20 cellular contexts compared by ENCODE assay signal in the genomic region with DNA sequence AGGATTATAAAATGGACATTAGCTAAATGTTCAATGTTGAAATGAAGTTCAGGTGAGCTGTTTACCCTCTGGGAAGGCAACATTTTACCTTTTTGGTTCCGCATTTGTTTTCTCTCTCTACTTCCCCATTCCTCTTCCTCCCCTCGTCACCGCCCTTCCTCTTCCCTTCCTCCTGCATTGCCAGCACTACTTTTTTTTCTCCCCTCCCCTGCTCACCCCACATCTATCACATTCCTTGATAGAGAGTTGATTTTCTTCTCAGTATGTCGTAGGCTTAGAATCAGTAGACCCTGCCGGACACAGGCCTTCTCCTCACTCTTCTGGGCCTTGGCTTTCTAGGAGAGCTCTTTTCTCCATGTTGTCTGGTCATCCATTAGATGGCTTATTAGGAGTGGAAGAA.
A peak's percentile ranks its signal among the peaks of the same experiment; 100 is the strongest.
DNase-seq lines count a peak whose midpoint lies in the region; ATAC-seq and TF ChIP-seq lines count a peak whose summit lies in the region.
"Had no signal": no experiment of that assay in that cellular context is flagged by ENCODE, and none has a peak within 500 bp of the region (broad histone marks: within the 10 kb centered on the region; RNA-seq: fewer than 3 reads in every experiment).

No MANE protein-coding gene starts in this region.

- POLR2A ChIA-PET in naive thymus-derived CD4-positive, alpha-beta T cell (lab: Charles Lee) = no interaction called here
- POLR2A ChIA-PET in OCI-LY7 (lab: Charles Lee) = interaction anchor here (0.7 to 1.2 kb wide), 3 partner anchors 18 to 19 kb away, joined by 3 to 7 read pairs (median 3); no protein-coding TSS in a partner anchor

- no peaks in the 10 kb centered on the region for H3K9me3 ChIP-seq in naive thymus-derived CD4-positive, alpha-beta T cell (ENCODE audit: control insufficient read depth in 2 of 3, low read length in 3 of 3)
- H3K9me3 ChIP-seq in psoas muscle = no peaks in the 10 kb centered on the region
- no peaks in the 10 kb centered on the region for H3K9me3 ChIP-seq in OCI-LY7 (ENCODE audit: low read length)
- H3K9me3 ChIP-seq: breast epithelium, heart left ventricle, left ventricle myocardium inferior, vagina had no signal

- peaks cover 13% of the 10 kb centered on the region for H3K4me1 Mint-ChIP-seq in CD14-positive monocyte
- peaks cover 0 to 14% (median 7%) of the 10 kb centered on the region in 7 donors for H3K4me1 Mint-ChIP-seq in naive thymus-derived CD4-positive, alpha-beta T cell

- no peak overlapping the region for H2AFZ ChIP-seq in OCI-LY7 (ENCODE audit: low read length)

- no peaks in the 10 kb centered on the region for H3K36me3 ChIP-seq in naive thymus-derived CD4-positive, alpha-beta T cell (ENCODE audit: control insufficient read depth in 2 of 3, insufficient read depth in 3 of 3, low read length in 3 of 3)
- no peaks in the 10 kb centered on the region for H3K36me3 ChIP-seq in psoas muscle (ENCODE audit: insufficient read depth in 1 of 2, low read depth in 1 of 2)
- no peaks in the 10 kb centered on the region for H3K36me3 ChIP-seq in OCI-LY7 (ENCODE audit: insufficient read depth, low read length)
- H3K36me3 ChIP-seq: breast epithelium, heart left ventricle, left ventricle myocardium inferior had no signal

- H3K79me2 ChIP-seq in OCI-LY7 (ENCODE audit: insufficient read depth, low read depth, low read length) = no peaks in the 10 kb centered on the region

- TF ChIP-seq CTCF in CD14-positive monocyte (IDR thresholded peaks at IDR 0.05) (no peak), psoas muscle (IDR thresholded peaks at IDR 0.05) (no peak), OCI-LY7 (conservative IDR thresholded peaks at IDR 0.05; ENCODE audit: low read length) (no peak)

- H3K4me3 Mint-ChIP-seq in CD14-positive monocyte = peak overlapping the region in 1 of 2 donors; percentile 43
- H3K4me3 Mint-ChIP-seq in naive thymus-derived CD4-positive, alpha-beta T cell = no peak overlapping the region
- H3K4me3 Mint-ChIP-seq: immature natural killer cell had no signal

- H4K20me1 ChIP-seq in OCI-LY7 (ENCODE audit: insufficient read depth, low read length) = no peaks in the 10 kb centered on the region

- H3K9me2 ChIP-seq in OCI-LY7 (ENCODE audit: insufficient read depth, low read length) = no peaks in the 10 kb centered on the region

- H3K36me3 Mint-ChIP-seq in CD14-positive monocyte = no peaks in the 10 kb centered on the region
- peaks cover 0 to 15% (median 0%) of the 10 kb centered on the region in 5 donors for H3K36me3 Mint-ChIP-seq in naive thymus-derived CD4-positive, alpha-beta T cell
- H3K36me3 Mint-ChIP-seq: immature natural killer cell had no signal

- H3K27me3 Mint-ChIP-seq in CD14-positive monocyte (ENCODE audit: low read depth in 3 of 3) = peaks cover 0 to 2% (median 0%) of the 10 kb centered on the region in 3 donors
- no peaks in the 10 kb centered on the region for H3K27me3 Mint-ChIP-seq in naive thymus-derived CD4-positive, alpha-beta T cell

- ATAC-seq in HG03135 (IDR thresholded peaks at IDR 0.05; ENCODE audit: unreplicated experiment) = peak; percentile 8
- peak; percentile 43 for ATAC-seq in naive thymus-derived CD4-positive, alpha-beta T cell
- no peak for ATAC-seq in Right ventricle myocardium inferior
- ATAC-seq in psoas muscle = no peak
- ATAC-seq: heart left ventricle had no signal

- WGBS in psoas muscle, 3 donors = 72 to 94% (median 92%) methylated on average over 5 of the region's 5 CpGs

- no peaks in the 10 kb centered on the region for H3K4me1 ChIP-seq in naive thymus-derived CD4-positive, alpha-beta T cell (ENCODE audit: control insufficient read depth in 2 of 2, insufficient read depth in 2 of 2, low read length in 2 of 2)
- H3K4me1 ChIP-seq in psoas muscle = no peaks in the 10 kb centered on the region
- peaks cover 8% of the 10 kb centered on the region for H3K4me1 ChIP-seq in OCI-LY7 (ENCODE audit: insufficient read depth, low read length, poor library complexity, severe bottlenecking)
- H3K4me1 ChIP-seq: breast epithelium, heart left ventricle, left ventricle myocardium inferior, vagina had no signal

- H3K27ac Mint-ChIP-seq in CD14-positive monocyte = peak overlapping the region in 6 of 7 donors; percentile 9 to 78 (median 50)
- H3K27ac Mint-ChIP-seq in naive thymus-derived CD4-positive, alpha-beta T cell = no peak overlapping the region

- H3K4me3 ChIP-seq in naive thymus-derived CD4-positive, alpha-beta T cell (ENCODE audit: low read length) = no peak overlapping the region
- no peak overlapping the region for H3K4me3 ChIP-seq in psoas muscle
- H3K4me3 ChIP-seq in OCI-LY7 (ENCODE audit: low read depth, low read length, poor library complexity, severe bottlenecking) = no peak overlapping the region
- H3K4me3 ChIP-seq: breast epithelium, heart left ventricle, left ventricle myocardium inferior, vagina had no signal

- H3K27me3 ChIP-seq in naive thymus-derived CD4-positive, alpha-beta T cell (ENCODE audit: control insufficient read depth in 2 of 2, insufficient read depth in 2 of 2, low read length in 2 of 2) = no peaks in the 10 kb centered on the region
- no peaks in the 10 kb centered on the region for H3K27me3 ChIP-seq in psoas muscle (ENCODE audit: insufficient read depth in 3 of 3, low read length in 2 of 3)
- H3K27me3 ChIP-seq: breast epithelium, heart left ventricle, vagina had no signal

- H3K27ac ChIP-seq in angular gyrus (ENCODE audit: low read depth, low read length) = peak overlapping the region; percentile 14
- H3K27ac ChIP-seq in naive thymus-derived CD4-positive, alpha-beta T cell (ENCODE audit: low read depth, low read length) = no peak overlapping the region
- no peak overlapping the region for H3K27ac ChIP-seq in psoas muscle
- H3K27ac ChIP-seq in OCI-LY7 (ENCODE audit: low read depth, low read length, poor library complexity, severe bottlenecking) = no peak overlapping the region
- H3K27ac ChIP-seq: breast epithelium, heart left ventricle, left ventricle myocardium inferior, vagina had no signal

- no peak overlapping the region for H3K4me2 ChIP-seq in OCI-LY7 (ENCODE audit: low read length)

- DNase-seq in CD14-positive monocyte (ENCODE audit: low spot score) (no peak), Right ventricle myocardium inferior (ENCODE audit: missing footprints) (no peak), psoas muscle (no peak), OCI-LY7 (ENCODE audit: low spot score) (no peak), NCI-H226 (no peak)
- DNase-seq in naive thymus-derived CD4-positive, alpha-beta T cell = no peak
- DNase-seq: activated CD4-positive, alpha-beta T cell treated with anti-CD3 and anti-CD28 coated beads for 4 hours; C1 segment of cervical spinal cord; dermis blood vessel endothelial cell; heart left ventricle; immature natural killer cell; Kasumi-1; left ventricle myocardium inferior; NK-92 treated with Interleukin-12 subunit alpha and Interleukin-12 subunit beta, amount 100 ng/mL, for 24 hours; occipital lobe; stimulated activated CD8-positive, alpha-beta memory T cell treated with anti-CD3 and anti-CD28 coated beads, Interleukin-4, amount 100 ng/mL, for 48 hours had no signal

- CTCF ChIA-PET in naive thymus-derived CD4-positive, alpha-beta T cell (lab: Charles Lee) = no interaction called here
- CTCF ChIA-PET in OCI-LY7 (lab: Charles Lee; ENCODE audit: unreplicated experiment) = no interaction called here

- no TSS peak for BruUV-seq in OCI-LY7 (replicated peaks; lab: Mats Ljungman, UMichigan)

- H3K9me3 Mint-ChIP-seq in CD14-positive monocyte = no peaks in the 10 kb centered on the region
- H3K9me3 Mint-ChIP-seq in naive thymus-derived CD4-positive, alpha-beta T cell = no peaks in the 10 kb centered on the region
- H3K9me3 Mint-ChIP-seq: immature natural killer cell had no signal

- intact Hi-C loops in CD14-positive monocyte (cut with micrococcal nuclease) = no loop called here
- intact Hi-C loops in naive thymus-derived CD4-positive, alpha-beta T cell (cut with micrococcal nuclease) = no loop called here
- intact Hi-C loops in Right ventricle myocardium inferior (cut with DNase I) = no loop called here
- intact Hi-C loops in psoas muscle (cut with DNase I) = no loop called here
- intact Hi-C loops in OCI-LY7 (cut with micrococcal nuclease; ENCODE audit: unreplicated experiment) = no loop called here

Comparison
In these comparisons a context has a peak if more than half of its experiments do, and no peak if none do; other contexts are left out.
1. H3K27ac Mint-ChIP-seq: peak in CD14-positive monocyte (6 of 7); none in naive thymus-derived CD4-positive, alpha-beta T cell (0 of 9).
2. ATAC-seq: peak in HG03135 (single experiment) and naive thymus-derived CD4-positive, alpha-beta T cell (single experiment); none in Right ventricle myocardium inferior (single experiment) and psoas muscle (0 of 4).